8 cellular contexts compared by ENCODE assay signal in genomic region chrX:103628386-103629290, GRCh38. TPM values are rescaled to one million over a fixed set of nuclear protein-coding genes. Genes with fewer than 3 reads are reported as not detected.
DNase-seq lines count a peak whose midpoint lies in the region; ATAC-seq and TF ChIP-seq lines count a peak whose summit lies in the region.

A gene with protein sequence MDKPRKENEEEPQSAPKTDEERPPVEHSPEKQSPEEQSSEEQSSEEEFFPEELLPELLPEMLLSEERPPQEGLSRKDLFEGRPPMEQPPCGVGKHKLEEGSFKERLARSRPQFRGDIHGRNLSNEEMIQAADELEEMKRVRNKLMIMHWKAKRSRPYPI (plus strand): TSS chrX:103628975. CDS start chrX:103629917, 942 bp downstream.

- peak within 1 kb of the TSS; percentile 39 for H3K27ac Mint-ChIP-seq in activated T-helper 2 cell treated with anti-CD3 and anti-CD28 coated beads, Interferon-gamma antibody, Interleukin-2, Interleukin-4, amounts not matched to agents 10 μg/mL and 5 μg/mL and 100 μg/mL, durations not matched to agents 14 hours and 24 hours and 36 hours
- H3K27ac Mint-ChIP-seq in nephron: peak within 1 kb of the TSS; percentile 90 to 97 (median 95)

- H3K27ac ChIP-seq in foreskin keratinocyte (peak within 1 kb of the TSS; percentile 34), upper lobe of right lung (peak within 1 kb of the TSS; percentile 88)

- H3K4me3 Mint-ChIP-seq in activated T-helper 2 cell treated with anti-CD3 and anti-CD28 coated beads, Interferon-gamma antibody, Interleukin-2, Interleukin-4, amounts not matched to agents 10 μg/mL and 5 μg/mL and 100 μg/mL, durations not matched to agents 14 hours and 24 hours and 36 hours (ENCODE audit: low read depth): peak within 1 kb of the TSS; percentile 84
- H3K4me3 Mint-ChIP-seq in nephron: peak within 1 kb of the TSS; percentile 81 to 88 (median 87)

- peaks cover 3% of the 10 kb centered on the region for H3K36me3 Mint-ChIP-seq in activated T-helper 2 cell treated with anti-CD3 and anti-CD28 coated beads, Interferon-gamma antibody, Interleukin-2, Interleukin-4, amounts not matched to agents 10 μg/mL and 5 μg/mL and 100 μg/mL, durations not matched to agents 14 hours and 24 hours and 36 hours (ENCODE audit: low read depth)
- peaks cover 7% of the 10 kb centered on the region for H3K36me3 Mint-ChIP-seq in nephron (ENCODE audit: low read depth)

- TF ChIP-seq CTCF in BE2C (IDR thresholded peaks at IDR 0.05; ENCODE audit: low read depth, low read length) (no peak), foreskin keratinocyte (conservative IDR thresholded peaks at IDR 0.05) (no peak), nephron (IDR thresholded peaks at IDR 0.05; ENCODE audit: unreplicated experiment in 3 of 3) (no peak), upper lobe of right lung (IDR thresholded peaks at IDR 0.05) (no peak)

- H3K27me3 ChIP-seq in BE2C (no peaks in the 10 kb centered on the region), foreskin keratinocyte (no peaks in the 10 kb centered on the region), upper lobe of right lung (no peaks in the 10 kb centered on the region)

- peak within 1 kb of the TSS; percentile 82 for H3K4me3 ChIP-seq in BE2C (ENCODE audit: low read depth, low read length)
- H3K4me3 ChIP-seq in upper lobe of right lung: peak within 1 kb of the TSS; percentile 62

- no peaks in the 10 kb centered on the region for H3K9me3 Mint-ChIP-seq in activated T-helper 2 cell treated with anti-CD3 and anti-CD28 coated beads, Interferon-gamma antibody, Interleukin-2, Interleukin-4, amounts not matched to agents 10 μg/mL and 5 μg/mL and 100 μg/mL, durations not matched to agents 14 hours and 24 hours and 36 hours
- no peaks in the 10 kb centered on the region for H3K9me3 Mint-ChIP-seq in nephron

- peaks cover 18% of the 10 kb centered on the region for H3K4me1 Mint-ChIP-seq in activated T-helper 2 cell treated with anti-CD3 and anti-CD28 coated beads, Interferon-gamma antibody, Interleukin-2, Interleukin-4, amounts not matched to agents 10 μg/mL and 5 μg/mL and 100 μg/mL, durations not matched to agents 14 hours and 24 hours and 36 hours (ENCODE audit: low read depth)
- peaks cover 25% of the 10 kb centered on the region for H3K4me1 Mint-ChIP-seq in nephron

- no peaks in the 10 kb centered on the region for H3K9me3 ChIP-seq in BE2C
- no peaks in the 10 kb centered on the region for H3K9me3 ChIP-seq in upper lobe of right lung

- H3K36me3 ChIP-seq in BE2C: no peaks in the 10 kb centered on the region
- H3K36me3 ChIP-seq in upper lobe of right lung: no peaks in the 10 kb centered on the region

- intact Hi-C loops in activated T-helper 2 cell treated with anti-CD3 and anti-CD28 coated beads, Interferon-gamma antibody, Interleukin-2, Interleukin-4, amounts not matched to agents 10 μg/mL and 5 μg/mL and 100 μg/mL, durations not matched to agents 14 hours and 24 hours and 36 hours (cut with micrococcal nuclease): loop anchor here (5.0 kb wide), 1 partner anchor 59 kb away; the partner anchor contains the start of gene MORF4L2
- intact Hi-C loops in upper lobe of right lung (cut with DNase I): no loop called here

- DNase-seq in BE2C: peak; percentile 52
- DNase-seq in NCI-H524 (lab: John Stamatoyannopoulos, UW): peak; percentile 54 to 64
- DNase-seq in activated T-helper 2 cell treated with anti-CD3 and anti-CD28 coated beads, Interferon-gamma antibody, Interleukin-2, Interleukin-4, amounts not matched to agents 10 μg/mL and 5 μg/mL and 100 μg/mL, durations not matched to agents 14 hours and 24 hours and 36 hours (ENCODE audit: low spot score): no peak
- DNase-seq in foreskin keratinocyte: no peak
- peak; percentile 80 for DNase-seq in upper lobe of right lung

- H3K4me1 ChIP-seq in BE2C: no peaks in the 10 kb centered on the region
- H3K4me1 ChIP-seq in foreskin keratinocyte: peaks cover 5% of the 10 kb centered on the region
- H3K4me1 ChIP-seq in upper lobe of right lung: no peaks in the 10 kb centered on the region

- ATAC-seq in GM19025 (IDR thresholded peaks at IDR 0.05; ENCODE audit: low read depth, unreplicated experiment): peak; percentile 62
- ATAC-seq in HG03280 (IDR thresholded peaks at IDR 0.05; ENCODE audit: unreplicated experiment): peak; percentile 69
- ATAC-seq in foreskin keratinocyte: peak; percentile 51
- peak; percentile 67 for ATAC-seq in upper lobe of right lung

- H3K27me3 Mint-ChIP-seq in activated T-helper 2 cell treated with anti-CD3 and anti-CD28 coated beads, Interferon-gamma antibody, Interleukin-2, Interleukin-4, amounts not matched to agents 10 μg/mL and 5 μg/mL and 100 μg/mL, durations not matched to agents 14 hours and 24 hours and 36 hours (ENCODE audit: low read depth): no peaks in the 10 kb centered on the region
- no peaks in the 10 kb centered on the region for H3K27me3 Mint-ChIP-seq in nephron (ENCODE audit: low read depth)

RNA-seq across cellular contexts. Expression of the gene that starts here (rescaled TPM):
- 19.4 TPM for polyA plus RNA-seq in BE2C (2012; ENCODE audit: insufficient read depth, insufficient read length, low read depth)
- total RNA-seq in activated T-helper 2 cell treated with anti-CD3 and anti-CD28 coated beads, Interferon-gamma antibody, Interleukin-2, Interleukin-4, amounts not matched to agents 10 μg/mL and 5 μg/mL and 100 μg/mL, durations not matched to agents 14 hours and 24 hours and 36 hours: 4.2 and 5.0 TPM in 2 replicates
- total RNA-seq in foreskin keratinocyte (12.6 and 13.4 TPM in 2 replicates), upper lobe of right lung (31.0 TPM)
- 11.6 and 13.9 TPM in 2 replicates for polyA plus RNA-seq in foreskin keratinocyte

Comparison
In these comparisons a context has a peak if more than half of its experiments do, and no peak if none do; other contexts are left out.
1. DNase-seq: peak in BE2C (single experiment), NCI-H524 (2 of 2) and upper lobe of right lung (single experiment); none in activated T-helper 2 cell treated with anti-CD3 and anti-CD28 coated beads, Interferon-gamma antibody, Interleukin-2, Interleukin-4, amounts not matched to agents 10 μg/mL and 5 μg/mL and 100 μg/mL, durations not matched to agents 14 hours and 24 hours and 36 hours (single experiment) and foreskin keratinocyte (0 of 2).
2. Peak in every context shown above with its lines, with median percentiles within 50 percentile points of each other: ATAC-seq.